In genomic region chr5:14727428-14727865, GRCh38 we compare ENCODE assay signal across 8 cellular contexts.
DNase-seq lines count a peak whose midpoint lies in the region; ATAC-seq lines count a peak whose summit lies in the region.

No MANE protein-coding gene starts in this region.

- no peaks in the 10 kb centered on the region for H3K79me1 ChIP-seq in mesenchymal stem cell (replicated peaks; ENCODE audit: low read length, poor library complexity, severe bottlenecking)

- WGBS in mesenchymal stem cell, result 11% methylated on average over 7 of the region's 7 CpGs

- no peak overlapping the region for H2BK5ac ChIP-seq in mesenchymal stem cell (ENCODE audit: low read depth, low read length, poor library complexity, severe bottlenecking)

- peaks cover 9% of the 10 kb centered on the region for H3K4me1 ChIP-seq in mesenchymal stem cell (ENCODE audit: control insufficient read depth, insufficient read depth, low read depth, low read length)

- no peak overlapping the region for H2BK12ac ChIP-seq in mesenchymal stem cell (ENCODE audit: low read length in 2 of 2)

- H3K18ac ChIP-seq in mesenchymal stem cell (ENCODE audit: low read depth in 1 of 2, low read length in 2 of 2), result no peak overlapping the region

- CTCF ChIA-PET in activated CD4-positive, alpha-beta memory T cell treated with anti-CD3 and anti-CD28 coated beads for 36 hours (lab: Charles Lee), result interaction anchor here (0.6 to 9.6 kb wide), 38 partner anchors 9 to 287 kb away, joined by 3 to 171 read pairs (median 4); no protein-coding TSS in a partner anchor

- no peak overlapping the region for H4K91ac ChIP-seq in mesenchymal stem cell (ENCODE audit: low read length)

- ATAC-seq in Right ventricle myocardium inferior (peak; percentile 76), HG03520 (IDR thresholded peaks at IDR 0.05; ENCODE audit: unreplicated experiment) (peak; percentile 64)

- no peaks in the 10 kb centered on the region for H3K27me3 Mint-ChIP-seq in activated CD4-positive, alpha-beta memory T cell treated with anti-CD3 and anti-CD28 coated beads for 36 hours

- H2BK120ac ChIP-seq in mesenchymal stem cell (ENCODE audit: low read depth, low read length), result no peak overlapping the region

- no peak overlapping the region for H3K14ac ChIP-seq in mesenchymal stem cell (ENCODE audit: low read length in 2 of 2)

- H3K23ac ChIP-seq in mesenchymal stem cell (ENCODE audit: low read length in 2 of 2), result no peak overlapping the region

- POLR2A ChIA-PET in activated CD4-positive, alpha-beta memory T cell treated with anti-CD3 and anti-CD28 coated beads for 36 hours (lab: Charles Lee), result no interaction called here

- H3K27me3 ChIP-seq in mesenchymal stem cell (ENCODE audit: control insufficient read depth in 1 of 2, insufficient read depth in 1 of 2, low read length in 2 of 2), result no peaks in the 10 kb centered on the region

- no peak overlapping the region for H2BK15ac ChIP-seq in mesenchymal stem cell (ENCODE audit: low read depth, poor library complexity, severe bottlenecking)

- peak; percentile 89 for DNase-seq in Right ventricle myocardium inferior (ENCODE audit: missing footprints)
- no peak for DNase-seq in cardiac septum (ENCODE audit: low spot score)
- DNase-seq in NCI-H69 (lab: John Stamatoyannopoulos, UW), result peak; percentile 89
- peak; percentile 82 for DNase-seq in activated CD4-positive, alpha-beta memory T cell treated with anti-CD3 and anti-CD28 coated beads for 36 hours
- peak; percentile 56 for DNase-seq in effector CD8-positive, alpha-beta T cell (lab: John Stamatoyannopoulos, UW)
- DNase-seq in mesenchymal stem cell, result peak; percentile 80
- DNase-seq in stimulated activated CD8-positive, alpha-beta memory T cell treated with anti-CD3 and anti-CD28 coated beads, Interleukin-15, amount 100 ng/mL, for 4 hours (ENCODE audit: low read depth in 2 of 2), result peak; percentile 30 to 32

- no peak overlapping the region for H3K27ac ChIP-seq in mesenchymal stem cell (ENCODE audit: low read length, poor library complexity, severe bottlenecking)

- H3K27ac Mint-ChIP-seq in activated CD4-positive, alpha-beta memory T cell treated with anti-CD3 and anti-CD28 coated beads for 36 hours, result no peak overlapping the region

- H3K9me3 ChIP-seq in mesenchymal stem cell (ENCODE audit: control insufficient read depth, low read length), result no peaks in the 10 kb centered on the region

- H2AK5ac ChIP-seq in mesenchymal stem cell (ENCODE audit: low read length, severe bottlenecking), result no peak overlapping the region

- H3K36me3 ChIP-seq in mesenchymal stem cell (ENCODE audit: control insufficient read depth in 1 of 2, insufficient read depth in 2 of 2, low read depth in 1 of 2, low read length in 2 of 2), result peaks cover 4 to 31% of the 10 kb centered on the region in 2 experiments

- no peak overlapping the region for H3K4me3 ChIP-seq in mesenchymal stem cell (ENCODE audit: insufficient read depth in 1 of 2, low read depth in 1 of 2, low read length in 2 of 2)

- no peak overlapping the region for H4K8ac ChIP-seq in mesenchymal stem cell (ENCODE audit: low read length)

- H3K4me1 Mint-ChIP-seq in activated CD4-positive, alpha-beta memory T cell treated with anti-CD3 and anti-CD28 coated beads for 36 hours (ENCODE audit: low read depth), result peaks cover 22% of the 10 kb centered on the region

- no peak overlapping the region for H3K4me3 Mint-ChIP-seq in activated CD4-positive, alpha-beta memory T cell treated with anti-CD3 and anti-CD28 coated beads for 36 hours

- no peak overlapping the region for H3K4ac ChIP-seq in mesenchymal stem cell (ENCODE audit: low read depth in 1 of 2, low read length in 2 of 2)

- H3K9ac ChIP-seq in mesenchymal stem cell (ENCODE audit: low read length), result no peak overlapping the region

- no peak overlapping the region for H2AFZ ChIP-seq in mesenchymal stem cell (ENCODE audit: low read depth, low read length)

- no peak overlapping the region for H3K4me2 ChIP-seq in mesenchymal stem cell (ENCODE audit: low read length, poor library complexity, severe bottlenecking)

- H3K9me3 Mint-ChIP-seq in activated CD4-positive, alpha-beta memory T cell treated with anti-CD3 and anti-CD28 coated beads for 36 hours, result no peaks in the 10 kb centered on the region

- peaks cover 34% of the 10 kb centered on the region for H3K36me3 Mint-ChIP-seq in activated CD4-positive, alpha-beta memory T cell treated with anti-CD3 and anti-CD28 coated beads for 36 hours

- intact Hi-C loops in Right ventricle myocardium inferior (cut with DNase I), result loop anchor here (1.0 to 2.0 kb wide), 3 partner anchors 43 to 276 kb away; partner anchors contain the start of gene ANKH
- intact Hi-C loops in cardiac septum (cut with DNase I), result loop anchor here (1.0 to 5.0 kb wide), 2 partner anchors 220 to 276 kb away; no protein-coding TSS in a partner anchor
- intact Hi-C loops in activated CD4-positive, alpha-beta memory T cell treated with anti-CD3 and anti-CD28 coated beads for 36 hours (cut with micrococcal nuclease), result loop anchor here (1.0 kb wide), 4 partner anchors 143 to 287 kb away; no protein-coding TSS in a partner anchor
